In genomic region chr13:60260440-60260839, GRCh38 we compare ENCODE assay signal across 21 cellular contexts.
DNase-seq lines count a peak whose midpoint lies in the region; ATAC-seq and TF ChIP-seq lines count a peak whose summit lies in the region.
"Had no signal": no experiment of that assay in that cellular context is flagged by ENCODE, and none has a peak within 500 bp of the region (broad histone marks: within the 10 kb centered on the region; RNA-seq: fewer than 3 reads in every experiment).

No MANE protein-coding gene starts in this region.

- H3K9me3 ChIP-seq in AG04450 (ENCODE audit: control insufficient read depth, insufficient read depth, low read length) (no peaks in the 10 kb centered on the region), HCT116 (ENCODE audit: control insufficient read depth in 1 of 2, insufficient read depth in 1 of 2, low read depth in 1 of 2, low read length in 2 of 2) (no peaks in the 10 kb centered on the region)
- H3K9me3 ChIP-seq: adrenal gland, suprapubic skin had no signal

- no peak for TF ChIP-seq POLR2A in HCT116 (IDR thresholded peaks at IDR 0.05; ENCODE audit: borderline replicate concordance, extremely low read depth, insufficient read depth, insufficient read length)

- H3K9ac ChIP-seq in HCT116 (ENCODE audit: low read length) = no peak overlapping the region

- H3K27me3 Mint-ChIP-seq in activated naive CD4-positive, alpha-beta T cell treated with anti-CD3 and anti-CD28 coated beads, Interleukin-2, amount 10 ng/mL, durations not matched to agents 7 days and 5 days = peaks cover 6% of the 10 kb centered on the region
- peaks cover 13 to 17% of the 10 kb centered on the region in 2 donors for H3K27me3 Mint-ChIP-seq in T-cell

- BruUV-seq in HCT116 (replicated peaks; lab: Mats Ljungman, UMichigan) = no TSS peak

- H3K27me3 ChIP-seq in AG04450 (ENCODE audit: control insufficient read depth, insufficient read depth, low read length) = no peaks in the 10 kb centered on the region
- H3K27me3 ChIP-seq in HCT116 (ENCODE audit: insufficient read depth, low read length) = no peaks in the 10 kb centered on the region
- H3K27me3 ChIP-seq: adrenal gland, suprapubic skin had no signal

- ATAC-seq in HCT116 (peak; percentile 84), T-cell (replicated peaks in 1 of 4) (no peak)
- ATAC-seq: left ventricle myocardium superior had no signal

- H3K79me2 ChIP-seq in HCT116 (ENCODE audit: insufficient read depth, low read length) = no peaks in the 10 kb centered on the region

- no peaks in the 10 kb centered on the region for H3K36me3 Mint-ChIP-seq in activated naive CD4-positive, alpha-beta T cell treated with anti-CD3 and anti-CD28 coated beads, Interleukin-2, amount 10 ng/mL, durations not matched to agents 7 days and 5 days
- H3K36me3 Mint-ChIP-seq in T-cell = no peaks in the 10 kb centered on the region

- TF ChIP-seq RAD21 in HCT116 (IDR thresholded peaks at IDR 0.05; ENCODE audit: low read depth) = no peak

- RAD21 ChIA-PET in HCT116 (lab: Charles Lee; ENCODE audit: low non-redundant PET in 1 of 2, low total read pairs in 2 of 2, uncharacterized antibody in 2 of 2, unreplicated experiment in 2 of 2) = no interaction called here

- H3K4me1 Mint-ChIP-seq in activated naive CD4-positive, alpha-beta T cell treated with anti-CD3 and anti-CD28 coated beads, Interleukin-2, amount 10 ng/mL, durations not matched to agents 7 days and 5 days = no peaks in the 10 kb centered on the region
- H3K4me1 Mint-ChIP-seq in T-cell = no peaks in the 10 kb centered on the region
- H3K4me1 Mint-ChIP-seq: central memory CD8-positive, alpha-beta T cell had no signal

- H3K4me3 ChIP-seq in AG04450 (ENCODE audit: low read depth, low read length) = no peak overlapping the region
- H3K4me3 ChIP-seq in HCT116 (replicated peaks in 1 of 2; ENCODE audit: low read depth in 1 of 2, low read length in 2 of 2) = no peak overlapping the region
- no peak overlapping the region for H3K4me3 ChIP-seq in fibroblast of the aortic adventitia (ENCODE audit: low read depth, low read length)
- H3K4me3 ChIP-seq: adrenal gland, smooth muscle cell, suprapubic skin had no signal

- H3K9me2 ChIP-seq in HCT116 (ENCODE audit: insufficient read depth) = no peaks in the 10 kb centered on the region

- H3K4me2 ChIP-seq in HCT116 (ENCODE audit: low read length) = no peak overlapping the region
- H3K4me2 ChIP-seq: smooth muscle cell had no signal

- H4K20me1 ChIP-seq in HCT116 (ENCODE audit: insufficient read depth) = no peaks in the 10 kb centered on the region

- DNase-seq in AG04450 (ENCODE audit: low read depth, low spot score) (no peak), HCT116 (ENCODE audit: low read depth, low spot score) (no peak), NCI-H748 treated with DMSO at 0.1 percent for 48 hours (lab: John Stamatoyannopoulos, UW) (peak; percentile 55), fibroblast of the aortic adventitia (ENCODE audit: low read depth) (no peak), T-cell (no peak), COLO668 (lab: John Stamatoyannopoulos, UW; ENCODE audit: unreplicated experiment) (no peak), GM03348 (ENCODE audit: low spot score) (no peak)
- DNase-seq in activated naive CD4-positive, alpha-beta T cell treated with anti-CD3 and anti-CD28 coated beads, Interleukin-2, amount 10 ng/mL, durations not matched to agents 7 days and 5 days = no peak
- DNase-seq: activated CD4-positive, CD25-positive, alpha-beta regulatory T cell; adrenal gland; COR-L47; foreskin fibroblast; KBM-7; left ventricle myocardium superior; NCI-H1048; Right ventricle myocardium superior; T-helper 2 cell had no signal

- POLR2A ChIA-PET in AG04450 (lab: Yijun Ruan, JAX) = no interaction called here
- POLR2A ChIA-PET in HCT116 (lab: Charles Lee) = no interaction called here
- POLR2A ChIA-PET in T-cell (lab: Charles Lee) = no interaction called here

- H3K4me3 Mint-ChIP-seq in activated naive CD4-positive, alpha-beta T cell treated with anti-CD3 and anti-CD28 coated beads, Interleukin-2, amount 10 ng/mL, durations not matched to agents 7 days and 5 days = no peak overlapping the region
- no peak overlapping the region for H3K4me3 Mint-ChIP-seq in T-cell
- H3K4me3 Mint-ChIP-seq: central memory CD8-positive, alpha-beta T cell had no signal

- CTCF ChIA-PET in AG04450 (lab: Charles Lee) = interaction anchor here (0.6 kb wide), 1 partner anchor 301 kb away, joined by 3 read pairs; no protein-coding TSS in a partner anchor
- CTCF ChIA-PET in HCT116 (lab: Charles Lee) = no interaction called here
- CTCF ChIA-PET in activated naive CD4-positive, alpha-beta T cell treated with anti-CD3 and anti-CD28 coated beads, Interleukin-2, amount 10 ng/mL, durations not matched to agents 7 days and 5 days (lab: Charles Lee) = no interaction called here
- CTCF ChIA-PET in T-cell (lab: Charles Lee) = no interaction called here

- no peaks in the 10 kb centered on the region for H3K36me3 ChIP-seq in HCT116 (ENCODE audit: control insufficient read depth in 1 of 2, insufficient read depth in 2 of 2, low read length in 2 of 2)
- H3K36me3 ChIP-seq: adrenal gland, suprapubic skin had no signal

- H2AFZ ChIP-seq in HCT116 (ENCODE audit: low read depth, low read length, poor library complexity, severe bottlenecking) = no peak overlapping the region

- intact Hi-C loops in HCT116 (cut with micrococcal nuclease) = no loop called here

- TF ChIP-seq CTCF in AG04450 (IDR thresholded peaks at IDR 0.05; ENCODE audit: low read depth, low read length) = peak; percentile 29; the same call in 1 of the 2 replicates
- TF ChIP-seq CTCF in HCT116 (IDR thresholded peaks at IDR 0.05 in 2 of 3, conservative IDR thresholded peaks at IDR 0.05 in 1 of 3; ENCODE audit: borderline replicate concordance in 1 of 3, insufficient read depth in 1 of 3, low read depth in 2 of 3, low read length in 2 of 3) = peak in 2 of 3 experiments; percentile 42 to 44; a peak in 4 of 6 replicates
- peak; percentile 10 for TF ChIP-seq CTCF in fibroblast of the aortic adventitia (IDR thresholded peaks at IDR 0.05; ENCODE audit: insufficient read depth, low read length)

- no peaks in the 10 kb centered on the region for H3K4me1 ChIP-seq in HCT116 (ENCODE audit: control insufficient read depth in 1 of 2, insufficient read depth in 2 of 2, low read length in 2 of 2)
- H3K4me1 ChIP-seq: adrenal gland, suprapubic skin had no signal

- H3K27ac ChIP-seq in AG04450 (ENCODE audit: low read depth, low read length) (no peak overlapping the region), HCT116 (ENCODE audit: low read depth, low read length) (no peak overlapping the region)
- H3K27ac ChIP-seq: adrenal gland, suprapubic skin had no signal

- no peak overlapping the region for H3K27ac Mint-ChIP-seq in activated naive CD4-positive, alpha-beta T cell treated with anti-CD3 and anti-CD28 coated beads, Interleukin-2, amount 10 ng/mL, durations not matched to agents 7 days and 5 days
- H3K27ac Mint-ChIP-seq in T-cell = no peak overlapping the region
- H3K27ac Mint-ChIP-seq: activated T-helper 2 cell treated with anti-CD3 and anti-CD28 coated beads, Interferon-gamma antibody, Interleukin-2, Interleukin-4, amounts not matched to agents 10 μg/mL and 5 μg/mL and 100 μg/mL, durations not matched to agents 14 hours and 24 hours and 36 hours had no signal

- no peaks in the 10 kb centered on the region for H3K9me3 Mint-ChIP-seq in activated naive CD4-positive, alpha-beta T cell treated with anti-CD3 and anti-CD28 coated beads, Interleukin-2, amount 10 ng/mL, durations not matched to agents 7 days and 5 days
- peaks cover 2 to 7% (median 4%) of the 10 kb centered on the region in 3 donors for H3K9me3 Mint-ChIP-seq in T-cell
- H3K9me3 Mint-ChIP-seq: central memory CD8-positive, alpha-beta T cell had no signal

TF ChIP-seq in HCT116, 20 proteins besides CTCF, POLR2A, EP300 and RAD21:
- TF ChIP-seq POLR2AphosphoS5 (IDR thresholded peaks at IDR 0.05; ENCODE audit: low read depth, low read length) (no peak), TCF7L2 (IDR thresholded peaks at IDR 0.05; ENCODE audit: borderline replicate concordance, extremely low read depth, insufficient read depth, insufficient read length) (no peak), ATF3 (IDR thresholded peaks at IDR 0.05) (no peak), CEBPB (IDR thresholded peaks at IDR 0.05; ENCODE audit: low read depth) (no peak), JUND (IDR thresholded peaks at IDR 0.05) (no peak), ZBTB33 (IDR thresholded peaks at IDR 0.05; ENCODE audit: extremely low read depth, insufficient replicate concordance, low read length) (no peak), FOSL1 (IDR thresholded peaks at IDR 0.05; ENCODE audit: low read depth) (no peak), EZH2 (IDR thresholded peaks at IDR 0.05) (no peak), YY1 (IDR thresholded peaks at IDR 0.05; ENCODE audit: extremely low read depth, insufficient replicate concordance, low read depth, low read length) (no peak), EZH2phosphoT487 (IDR thresholded peaks at IDR 0.05; ENCODE audit: borderline replicate concordance) (no peak)
